In genomic region chrX:100341111-100341510, GRCh38 we compare ENCODE assay signal across 30 cellular contexts.
"Had no signal": no experiment of that assay in that cellular context is flagged by ENCODE, and none has a peak within 500 bp of the region (broad histone marks: within the 10 kb centered on the region; RNA-seq: fewer than 3 reads in every experiment).

No MANE protein-coding gene starts in this region.

- H3K27ac ChIP-seq: dorsolateral prefrontal cortex, esophagus muscularis mucosa, heart right ventricle, left lung, ovary, psoas muscle, suprapubic skin, transverse colon, upper lobe of right lung, vagina had no signal

- H3K4me2 ChIP-seq: smooth muscle cell had no signal

- H3K4me3 ChIP-seq: dorsolateral prefrontal cortex, esophagus muscularis mucosa, heart right ventricle, left lung, ovary, psoas muscle, smooth muscle cell, suprapubic skin, transverse colon, upper lobe of right lung, vagina had no signal

- H3K36me3 Mint-ChIP-seq: naive thymus-derived CD8-positive, alpha-beta T cell had no signal

- H3K27me3 Mint-ChIP-seq: stimulated activated naive CD8-positive, alpha-beta T cell treated with anti-CD3 and anti-CD28 coated beads, Interleukin-15, amount 100 ng/mL, for 72 hours had no signal

- H3K4me3 Mint-ChIP-seq: endodermal cell; naive thymus-derived CD8-positive, alpha-beta T cell; stimulated activated naive CD8-positive, alpha-beta T cell treated with anti-CD3 and anti-CD28 coated beads, Interleukin-15, amount 100 ng/mL, for 72 hours had no signal

- H3K4me1 Mint-ChIP-seq: endodermal cell; naive thymus-derived CD8-positive, alpha-beta T cell; stimulated activated naive CD8-positive, alpha-beta T cell treated with anti-CD3 and anti-CD28 coated beads, Interleukin-15, amount 100 ng/mL, for 72 hours had no signal

- H3K36me3 ChIP-seq: esophagus muscularis mucosa, heart right ventricle, left lung, ovary, suprapubic skin, transverse colon, upper lobe of right lung, vagina had no signal

- FAIRE-seq: islet of Langerhans had no signal

- H3K9me3 Mint-ChIP-seq: endodermal cell; naive thymus-derived CD8-positive, alpha-beta T cell; stimulated activated naive CD8-positive, alpha-beta T cell treated with anti-CD3 and anti-CD28 coated beads, Interleukin-15, amount 100 ng/mL, for 72 hours had no signal

- ATAC-seq: heart right ventricle; left cardiac atrium; left lung; naive thymus-derived CD8-positive, alpha-beta T cell; psoas muscle; right cardiac atrium; stimulated activated naive CD8-positive, alpha-beta T cell treated with anti-CD3 and anti-CD28 coated beads, Interleukin-15, amount 100 ng/mL, for 72 hours; upper lobe of right lung had no signal

- H3K27me3 ChIP-seq: esophagus muscularis mucosa, ovary, suprapubic skin, transverse colon, upper lobe of right lung, vagina had no signal

- H3K27ac Mint-ChIP-seq: endodermal cell; naive thymus-derived CD8-positive, alpha-beta T cell; stimulated activated naive CD8-positive, alpha-beta T cell treated with anti-CD3 and anti-CD28 coated beads, Interleukin-15, amount 100 ng/mL, for 72 hours had no signal

- DNase-seq: dorsolateral prefrontal cortex; effector CD4-positive, alpha-beta T cell; endodermal cell; foreskin melanocyte; glutamatergic neuron; heart right ventricle; hippocampal formation; left cardiac atrium; left lung; mesendoderm; midbrain; naive thymus-derived CD8-positive, alpha-beta T cell; occipital lobe; ovary; posterior cingulate gyrus; psoas muscle; right cardiac atrium; stimulated activated CD4-positive, alpha-beta T cell treated with anti-CD3 and anti-CD28 coated beads, Interleukin-12 subunit alpha, Interleukin-12 subunit beta, amount 100 ng/mL, for 4 hours; stimulated activated CD4-positive, alpha-beta T cell treated with anti-CD3 and anti-CD28 coated beads, Interleukin-1b, Interleukin-23, amount 100 ng/mL, for 48 hours; stimulated activated CD4-positive, alpha-beta T cell treated with anti-CD3 and anti-CD28 coated beads, Interleukin-4, amount 100 ng/mL, for 1 hour; stimulated activated CD8-positive, alpha-beta memory T cell treated with anti-CD3 and anti-CD28 coated beads, Interleukin-4, amount 100 ng/mL, for 48 hours; stimulated activated naive CD4-positive, alpha-beta T cell; stimulated activated naive CD8-positive, alpha-beta T cell treated with anti-CD3 and anti-CD28 coated beads, Interleukin-15, amount 100 ng/mL, for 72 hours; transverse colon; upper lobe of right lung had no signal

- H3K4me1 ChIP-seq: esophagus muscularis mucosa, heart right ventricle, left lung, psoas muscle, suprapubic skin, transverse colon, upper lobe of right lung, vagina had no signal

- H3K9me3 ChIP-seq: esophagus muscularis mucosa, heart right ventricle, left lung, ovary, psoas muscle, suprapubic skin, transverse colon, upper lobe of right lung, vagina had no signal
